ENCODE assay signal across 8 cellular contexts in the genomic region with DNA sequence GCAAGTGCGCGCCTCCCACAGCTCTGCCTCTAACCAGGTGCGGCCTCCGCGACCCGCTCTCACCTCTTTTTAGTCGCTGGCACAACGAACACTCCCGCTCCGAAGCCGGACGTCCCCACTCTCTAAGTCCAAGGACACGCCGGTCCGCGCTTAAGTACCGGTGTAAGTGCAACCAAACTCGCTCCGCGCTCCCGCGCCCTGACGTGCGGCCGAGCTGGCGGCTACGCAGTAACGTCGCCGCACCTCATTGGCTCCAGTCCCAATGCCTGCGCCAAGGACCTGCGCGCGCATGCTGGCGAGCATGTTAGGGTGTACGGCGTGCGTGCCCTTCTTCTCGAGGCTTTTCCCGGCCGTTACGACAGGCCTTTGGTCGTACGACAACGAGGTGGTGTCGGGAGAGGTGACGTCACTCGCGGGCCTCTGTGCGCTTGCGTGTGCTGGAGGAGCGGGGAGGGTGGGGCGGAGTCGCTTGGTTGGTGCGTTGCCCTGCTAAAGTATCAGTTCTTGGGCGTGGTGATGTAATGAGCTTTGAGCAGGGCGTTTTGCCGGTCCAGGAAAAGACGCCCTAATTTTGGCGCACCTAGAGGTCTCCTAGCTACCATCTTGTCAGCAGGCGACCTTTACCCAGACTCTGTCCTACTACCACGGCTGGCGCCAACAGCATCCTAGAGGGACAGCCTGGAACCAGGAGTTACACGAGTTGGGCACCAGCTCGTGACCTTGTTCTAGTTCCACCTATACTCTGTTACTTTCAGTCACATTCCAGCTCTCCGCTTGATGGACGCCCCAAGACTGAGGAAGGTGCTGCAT. TPM values are rescaled to one million over a fixed set of nuclear protein-coding genes. Genes with fewer than 3 reads are reported as not detected.
DNase-seq lines count a peak whose midpoint lies in the region; ATAC-seq and TF ChIP-seq lines count a peak whose summit lies in the region.

Gene CYCS (minus strand): TSS at position 124 of the 810 bp plus-strand sequence. CDS start 1,141 bp downstream, outside the sequence.

- TF ChIP-seq CTCF in lower lobe of right lung (IDR thresholded peaks at IDR 0.05) = no peak

- H3K4me1 ChIP-seq in CD8-positive, alpha-beta memory T cell (ENCODE audit: insufficient read depth, low read length) = peaks cover 13% of the 10 kb centered on the region
- peaks cover 11% of the 10 kb centered on the region for H3K4me1 ChIP-seq in lower lobe of right lung

- H3K27ac ChIP-seq in CD8-positive, alpha-beta memory T cell (ENCODE audit: low read depth, low read length) = peak within 1 kb of the TSS; percentile 96
- peak within 1 kb of the TSS; percentile 97 for H3K27ac ChIP-seq in lower lobe of right lung

- peak within 1 kb of the TSS; percentile 96 to 100 (median 99) for H3K4me3 Mint-ChIP-seq in CD8-positive, alpha-beta memory T cell

- peak within 1 kb of the TSS; percentile 88 for H3K4me3 ChIP-seq in CD8-positive, alpha-beta memory T cell (ENCODE audit: low read length)
- H3K4me3 ChIP-seq in lower lobe of right lung = peak within 1 kb of the TSS; percentile 91

- DNase-seq in CD8-positive, alpha-beta memory T cell = peak; percentile 99 to 100 (median 99)
- DNase-seq in HS-5 (ENCODE audit: low read depth) = peak; percentile 99
- DNase-seq in NK-92 treated with Interleukin-12 subunit alpha and Interleukin-12 subunit beta, amount 100 ng/mL, for 24 hours (lab: John Stamatoyannopoulos, UW) = peak; percentile 98
- peak; percentile 99 for DNase-seq in activated CD8-positive, alpha-beta memory T cell treated with anti-CD3 and anti-CD28 coated beads for 24 hours
- peak; percentile 100 for DNase-seq in effector CD4-positive, alpha-beta T cell
- DNase-seq in lower lobe of right lung = peak; percentile 100
- peak; percentile 98 to 99 (median 99) for DNase-seq in stimulated activated CD4-positive, alpha-beta T cell treated with anti-CD3 and anti-CD28 coated beads, TNF-alpha, amount 100 ng/mL, for 24 hours (ENCODE audit: low read depth in 3 of 3)

- peaks cover 0 to 2% (median 0%) of the 10 kb centered on the region in 5 donors for H3K9me3 Mint-ChIP-seq in CD8-positive, alpha-beta memory T cell

- intact Hi-C loops in lower lobe of right lung (cut with DNase I) = no loop called here

- H3K27me3 Mint-ChIP-seq in CD8-positive, alpha-beta memory T cell = peaks cover 0 to 4% of the 10 kb centered on the region in 2 donors

- peak within 1 kb of the TSS; percentile 96 to 100 (median 99) for H3K27ac Mint-ChIP-seq in CD8-positive, alpha-beta memory T cell

- H3K36me3 ChIP-seq in CD8-positive, alpha-beta memory T cell (ENCODE audit: insufficient read depth, low read length) = peaks cover 11% of the 10 kb centered on the region
- H3K36me3 ChIP-seq in lower lobe of right lung = peaks cover 33% of the 10 kb centered on the region

- CTCF ChIA-PET in CD8-positive, alpha-beta memory T cell (lab: Charles Lee) = interaction anchor here (1.0 to 3.4 kb wide), 10 partner anchors 9 to 313 kb away, joined by 3 to 24 read pairs (median 5); no protein-coding TSS in a partner anchor

- no peaks in the 10 kb centered on the region for H3K9me3 ChIP-seq in CD8-positive, alpha-beta memory T cell (ENCODE audit: low read length)
- no peaks in the 10 kb centered on the region for H3K9me3 ChIP-seq in lower lobe of right lung

- POLR2A ChIA-PET in CD8-positive, alpha-beta memory T cell (lab: Charles Lee) = interaction anchor here (0.6 to 2.2 kb wide), 7 partner anchors 27 to 553 kb away, joined by 3 to 12 read pairs (median 6); partner anchors contain the start of genes OSBPL3 and PALS2

- ATAC-seq in GM19468 (IDR thresholded peaks at IDR 0.05; ENCODE audit: extremely low read depth, unreplicated experiment) (peak; percentile 90), lower lobe of right lung (peak; percentile 98)

- peaks cover 0 to 42% (median 10%) of the 10 kb centered on the region in 3 donors for H3K36me3 Mint-ChIP-seq in CD8-positive, alpha-beta memory T cell

- H3K4me1 Mint-ChIP-seq in CD8-positive, alpha-beta memory T cell = peaks cover 30 to 33% (median 30%) of the 10 kb centered on the region in 3 donors

- no peaks in the 10 kb centered on the region for H3K27me3 ChIP-seq in CD8-positive, alpha-beta memory T cell (ENCODE audit: insufficient read depth, low read length, poor library complexity, severe bottlenecking)
- no peaks in the 10 kb centered on the region for H3K27me3 ChIP-seq in lower lobe of right lung (ENCODE audit: low read depth)

RNA-seq across cellular contexts. Expression of gene CYCS, which starts in this region (rescaled TPM):
- 100 to 1,000 TPM; 294 to 324 TPM for total RNA-seq in CD8-positive, alpha-beta memory T cell
- polyA plus RNA-seq in CD8-positive, alpha-beta memory T cell = 148 TPM
- 62.3 TPM for total RNA-seq in lower lobe of right lung

Comparison
In these comparisons a context has a peak if more than half of its experiments do, and no peak if none do; other contexts are left out.
1. Peak in every context shown above with its lines: DNase-seq, ATAC-seq, H3K4me3 ChIP-seq and H3K27ac ChIP-seq.